ENCODE assay signal across 2 cellular contexts in the genomic region with DNA sequence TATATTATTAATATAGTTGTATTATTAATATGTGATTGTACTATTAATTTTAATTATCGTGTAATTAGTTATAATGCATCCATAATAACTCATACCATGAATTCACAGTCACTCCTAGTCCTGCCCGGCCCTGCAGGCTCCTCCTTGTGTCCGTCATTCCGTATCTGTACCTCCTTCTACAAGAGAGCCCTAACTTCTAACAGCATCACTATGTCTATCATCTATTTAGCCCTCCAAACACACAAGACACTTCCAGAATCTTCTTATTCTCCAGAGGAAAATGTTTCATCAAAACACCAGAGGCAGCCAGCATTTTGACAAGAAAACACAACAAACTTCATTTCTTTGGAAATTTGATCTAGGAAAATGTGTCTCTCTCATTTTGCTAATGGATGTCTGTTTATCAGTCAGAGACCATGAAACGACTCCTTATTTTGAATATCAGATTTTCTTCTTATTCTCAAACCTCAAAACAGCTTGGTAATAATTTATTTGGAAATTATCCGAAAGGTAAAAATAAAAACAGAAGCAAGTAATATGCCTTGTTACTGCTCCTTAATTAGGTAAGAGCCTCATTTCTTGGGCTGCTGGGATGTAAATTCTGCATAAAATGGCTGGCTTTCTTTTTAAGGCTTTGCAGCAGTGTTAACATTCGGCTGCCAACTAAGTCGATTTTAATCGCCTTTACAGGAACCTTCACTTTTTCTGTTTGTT.
TF ChIP-seq lines count a peak whose summit lies in the region.

No MANE protein-coding gene starts in this region.

TF ChIP-seq in IMR-90, 13 proteins besides CTCF, POLR2A, EP300 and RAD21:
- TF ChIP-seq SMC3 (IDR thresholded peaks at IDR 0.05; ENCODE audit: low read depth, low read length) = no peak

TF ChIP-seq in H1, 55 proteins besides CTCF, POLR2A, EP300 and RAD21:
- TF ChIP-seq EGR1 (IDR thresholded peaks at IDR 0.05; ENCODE audit: borderline replicate concordance, low read depth, low read length) = no peak
TF ChIP-seq in H1: peak in this region for 0.
